In the genomic region with DNA sequence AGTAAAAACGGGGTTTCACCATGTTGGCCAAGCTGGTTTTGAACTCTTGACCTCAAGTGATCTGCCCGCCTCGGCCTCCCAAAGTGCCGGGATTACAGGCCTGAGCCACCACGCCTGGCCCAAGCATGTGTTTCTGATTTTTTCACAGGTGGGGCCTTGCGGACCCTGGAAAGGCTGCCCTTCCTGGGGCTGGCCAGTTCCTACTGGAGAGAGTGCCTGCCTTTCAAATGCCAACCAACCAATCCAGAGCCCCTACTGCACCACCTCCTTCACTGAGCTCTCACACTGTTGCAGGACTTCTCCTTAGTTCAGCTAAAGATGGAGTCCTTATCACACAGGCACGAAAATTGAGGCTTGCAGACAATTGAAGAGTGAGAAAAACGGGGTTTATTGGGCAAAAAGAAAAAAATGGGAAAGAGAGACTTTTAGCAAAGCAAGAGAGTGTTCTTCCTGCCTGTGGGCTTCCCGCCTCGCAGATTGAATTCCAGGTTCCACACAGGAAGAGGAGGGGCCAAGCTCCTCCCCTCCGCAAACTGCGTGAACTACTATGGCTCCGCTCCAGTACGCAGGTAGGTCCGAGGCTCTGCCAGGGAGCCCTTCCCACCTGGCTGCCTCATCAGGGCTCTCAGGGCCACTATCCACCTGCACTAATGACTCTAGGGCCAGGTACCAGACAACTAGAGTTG, we compare ENCODE assay signal across 2 cellular contexts.
A peak's percentile ranks its signal among the peaks of the same experiment; 100 is the strongest.
TF ChIP-seq lines count a peak whose summit lies in the region.

No MANE protein-coding gene starts in this region.

TF ChIP-seq in SK-N-SH, 30 proteins besides CTCF, POLR2A, EP300 and RAD21 (continued from another document):
- TF ChIP-seq, protein P1, sequence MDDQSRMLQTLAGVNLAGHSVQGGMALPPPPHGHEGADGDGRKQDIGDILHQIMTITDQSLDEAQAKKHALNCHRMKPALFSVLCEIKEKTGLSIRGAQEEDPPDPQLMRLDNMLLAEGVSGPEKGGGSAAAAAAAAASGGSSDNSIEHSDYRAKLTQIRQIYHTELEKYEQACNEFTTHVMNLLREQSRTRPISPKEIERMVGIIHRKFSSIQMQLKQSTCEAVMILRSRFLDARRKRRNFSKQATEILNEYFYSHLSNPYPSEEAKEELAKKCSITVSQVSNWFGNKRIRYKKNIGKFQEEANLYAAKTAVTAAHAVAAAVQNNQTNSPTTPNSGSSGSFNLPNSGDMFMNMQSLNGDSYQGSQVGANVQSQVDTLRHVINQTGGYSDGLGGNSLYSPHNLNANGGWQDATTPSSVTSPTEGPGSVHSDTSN (IDR thresholded peaks at IDR 0.05) = peak; percentile 32; the same call in 1 of the 2 replicates

TF ChIP-seq in SK-N-SH treated with all-trans-retinoic acid at 6 μM for 48 hours, 23 proteins besides CTCF, POLR2A, EP300 and RAD21:
- TF ChIP-seq, protein P2, sequence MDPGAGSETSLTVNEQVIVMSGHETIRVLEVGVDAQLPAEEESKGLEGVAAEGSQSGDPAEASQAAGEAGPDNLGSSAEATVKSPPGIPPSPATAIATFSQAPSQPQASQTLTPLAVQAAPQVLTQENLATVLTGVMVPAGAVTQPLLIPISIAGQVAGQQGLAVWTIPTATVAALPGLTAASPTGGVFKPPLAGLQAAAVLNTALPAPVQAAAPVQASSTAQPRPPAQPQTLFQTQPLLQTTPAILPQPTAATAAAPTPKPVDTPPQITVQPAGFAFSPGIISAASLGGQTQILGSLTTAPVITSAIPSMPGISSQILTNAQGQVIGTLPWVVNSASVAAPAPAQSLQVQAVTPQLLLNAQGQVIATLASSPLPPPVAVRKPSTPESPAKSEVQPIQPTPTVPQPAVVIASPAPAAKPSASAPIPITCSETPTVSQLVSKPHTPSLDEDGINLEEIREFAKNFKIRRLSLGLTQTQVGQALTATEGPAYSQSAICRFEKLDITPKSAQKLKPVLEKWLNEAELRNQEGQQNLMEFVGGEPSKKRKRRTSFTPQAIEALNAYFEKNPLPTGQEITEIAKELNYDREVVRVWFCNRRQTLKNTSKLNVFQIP (CRISPR knock-in tag; IDR thresholded peaks at IDR 0.05; ENCODE audit: borderline replicate concordance, low read depth) = no peak
- no peak for TF ChIP-seq BACH2 (CRISPR knock-in tag; IDR thresholded peaks at IDR 0.05; ENCODE audit: borderline replicate concordance)
- no peak for TF ChIP-seq ESRRG (CRISPR knock-in tag; IDR thresholded peaks at IDR 0.05)
- no peak for TF ChIP-seq ZC3H10 (CRISPR knock-in tag; IDR thresholded peaks at IDR 0.05)
- no peak for TF ChIP-seq OSR1 (CRISPR knock-in tag; IDR thresholded peaks at IDR 0.05)
- TF ChIP-seq ZNF565 (CRISPR knock-in tag; conservative IDR thresholded peaks at IDR 0.05; ENCODE audit: low read depth) = no peak
- TF ChIP-seq, protein P3, sequence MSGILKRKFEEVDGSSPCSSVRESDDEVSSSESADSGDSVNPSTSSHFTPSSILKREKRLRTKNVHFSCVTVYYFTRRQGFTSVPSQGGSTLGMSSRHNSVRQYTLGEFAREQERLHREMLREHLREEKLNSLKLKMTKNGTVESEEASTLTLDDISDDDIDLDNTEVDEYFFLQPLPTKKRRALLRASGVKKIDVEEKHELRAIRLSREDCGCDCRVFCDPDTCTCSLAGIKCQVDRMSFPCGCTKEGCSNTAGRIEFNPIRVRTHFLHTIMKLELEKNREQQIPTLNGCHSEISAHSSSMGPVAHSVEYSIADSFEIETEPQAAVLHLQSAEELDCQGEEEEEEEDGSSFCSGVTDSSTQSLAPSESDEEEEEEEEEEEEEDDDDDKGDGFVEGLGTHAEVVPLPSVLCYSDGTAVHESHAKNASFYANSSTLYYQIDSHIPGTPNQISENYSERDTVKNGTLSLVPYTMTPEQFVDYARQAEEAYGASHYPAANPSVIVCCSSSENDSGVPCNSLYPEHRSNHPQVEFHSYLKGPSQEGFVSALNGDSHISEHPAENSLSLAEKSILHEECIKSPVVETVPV (CRISPR knock-in tag; IDR thresholded peaks at IDR 0.05) = no peak
TF ChIP-seq in SK-N-SH treated with all-trans-retinoic acid at 6 μM for 48 hours: peak in this region for 0.
